9 cellular contexts compared by ENCODE assay signal in the genomic region with DNA sequence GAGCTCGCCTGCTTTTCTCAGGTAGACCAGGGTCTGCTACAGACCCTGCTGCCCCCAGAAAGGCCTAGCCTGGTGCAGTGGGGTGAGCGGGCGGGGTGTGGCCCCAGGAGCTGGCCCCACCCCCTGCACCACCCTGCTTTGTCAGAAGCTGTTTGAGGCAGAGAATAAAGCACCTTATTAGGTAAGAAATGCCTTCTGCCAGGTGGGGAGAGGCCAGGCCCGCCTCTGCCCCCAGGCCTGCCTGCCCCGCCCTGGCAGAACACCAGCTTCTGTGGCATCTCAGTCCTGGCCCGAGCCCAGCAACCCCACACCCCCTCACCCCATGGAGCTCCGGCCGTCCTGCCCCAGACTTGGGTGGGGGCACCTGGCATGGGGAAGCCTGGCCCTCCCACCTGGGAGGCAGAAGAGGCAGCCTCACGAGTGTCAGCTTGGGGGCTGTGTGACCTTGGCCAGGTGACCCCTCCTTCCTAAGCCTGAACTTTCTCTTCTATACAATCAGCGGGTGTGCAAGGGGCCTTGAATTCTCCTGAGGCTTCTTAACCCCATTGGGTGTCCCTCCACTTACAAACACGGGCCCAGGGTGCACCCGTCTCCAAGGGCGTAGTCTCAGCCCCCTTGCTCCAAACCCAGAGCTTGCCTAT. TPM values are rescaled to one million over a fixed set of nuclear protein-coding genes. Genes with fewer than 3 reads are reported as not detected.
DNase-seq lines count a peak whose midpoint lies in the region; ATAC-seq, FAIRE-seq and TF ChIP-seq lines count a peak whose summit lies in the region.
"Had no signal": no experiment of that assay in that cellular context is flagged by ENCODE, and none has a peak within 500 bp of the region (broad histone marks: within the 10 kb centered on the region; RNA-seq: fewer than 3 reads in every experiment).

No MANE protein-coding gene starts in this region.

- H3K27me3 Mint-ChIP-seq in chondrocyte (ENCODE audit: low read depth), result no peaks in the 10 kb centered on the region
- H3K27me3 Mint-ChIP-seq in CD8-positive, alpha-beta T cell (ENCODE audit: low read depth), result peaks cover 12% of the 10 kb centered on the region

- CTCF ChIA-PET in A549 (lab: Yijun Ruan, JAX), result interaction anchor here (0.7 to 19.3 kb wide), 17 partner anchors 9 to 831 kb away, joined by 3 to 833 read pairs (median 4); a partner anchor contains a TSS
- CTCF ChIA-PET in CD8-positive, alpha-beta T cell (lab: Charles Lee), result interaction anchor here (1.5 to 2.0 kb wide), 2 partner anchors 9 to 179 kb away, joined by 5 read pairs; no protein-coding TSS in a partner anchor

- H3K4me1 ChIP-seq in A549 (peaks cover 98% of the 10 kb centered on the region), mucosa of descending colon (ENCODE audit: low read depth) (peaks cover 57% of the 10 kb centered on the region)
- H3K4me1 ChIP-seq in CD8-positive, alpha-beta T cell (ENCODE audit: insufficient read depth, low read length), result peaks cover 5% of the 10 kb centered on the region

- no peaks in the 10 kb centered on the region for H3K9me3 ChIP-seq in A549
- H3K9me3 ChIP-seq in mucosa of descending colon, result no peaks in the 10 kb centered on the region
- H3K9me3 ChIP-seq in CD8-positive, alpha-beta T cell (ENCODE audit: low read length), result no peaks in the 10 kb centered on the region

- POLR2A ChIA-PET in A549 (lab: Yijun Ruan, JAX), result interaction anchor here (0.6 to 3.7 kb wide), 17 partner anchors 17 to 823 kb away, joined by 3 to 75 read pairs (median 6); a partner anchor contains a TSS
- POLR2A ChIA-PET in CD8-positive, alpha-beta T cell (lab: Charles Lee), result no interaction called here

- no peak overlapping the region for H3K4me3 ChIP-seq in A549
- no peak overlapping the region for H3K4me3 ChIP-seq in mucosa of descending colon
- H3K4me3 ChIP-seq in CD8-positive, alpha-beta T cell (ENCODE audit: low read depth, low read length), result no peak overlapping the region

- intact Hi-C loops in mucosa of descending colon (cut with DNase I, micrococcal nuclease), result no loop called here
- intact Hi-C loops in CD8-positive, alpha-beta T cell (cut with DNase I, micrococcal nuclease), result no loop called here

- no peaks in the 10 kb centered on the region for H3K27me3 ChIP-seq in CD8-positive, alpha-beta T cell (ENCODE audit: insufficient read depth, low read length)

- peak overlapping the region; percentile 74 for H3K4me2 ChIP-seq in A549

- peaks cover 69% of the 10 kb centered on the region for H3K4me1 Mint-ChIP-seq in chondrocyte (ENCODE audit: low read depth)
- H3K4me1 Mint-ChIP-seq in CD8-positive, alpha-beta T cell (ENCODE audit: low read depth), result peaks cover 6% of the 10 kb centered on the region

- no peaks in the 10 kb centered on the region for H3K36me3 ChIP-seq in mucosa of descending colon (ENCODE audit: low read depth)
- no peaks in the 10 kb centered on the region for H3K36me3 ChIP-seq in CD8-positive, alpha-beta T cell (ENCODE audit: insufficient read depth, low read length)

- ATAC-seq in A549 (peak; percentile 37 to 46), mucosa of descending colon (peak; percentile 70), HG03097 (IDR thresholded peaks at IDR 0.05; ENCODE audit: low FRiP score, unreplicated experiment) (no peak)
- ATAC-seq in CD8-positive, alpha-beta T cell, result no peak

- TF ChIP-seq EP300 in A549 (IDR thresholded peaks at IDR 0.05), result peak; percentile 92 to 94; a peak in 4 of 5 replicates

- peak; percentile 94 for FAIRE-seq in A549 (lab: Jason Lieb, UNC)

- peak; percentile 83 to 99 for DNase-seq in A549 (ENCODE audit: low read depth in 1 of 2, low spot score in 1 of 2)
- DNase-seq in HT-29 (ENCODE audit: low spot score), result peak; percentile 97
- no peak for DNase-seq in chondrocyte (ENCODE audit: low spot score)
- peak; percentile 93 to 95 (median 94) for DNase-seq in mucosa of descending colon
- no peak for DNase-seq in NCI-H82 (lab: John Stamatoyannopoulos, UW)
- no peak for DNase-seq in CD8-positive, alpha-beta T cell
- DNase-seq in activated effector memory CD4-positive, alpha-beta T cell treated with Interleukin-2 at 50 U/mL for 16 hours, result no peak
- DNase-seq: EL had no signal

- no peak for TF ChIP-seq CTCF in A549 (IDR thresholded peaks at IDR 0.05)
- no peak for TF ChIP-seq CTCF in chondrocyte (IDR thresholded peaks at IDR 0.05)
- no peak for TF ChIP-seq CTCF in mucosa of descending colon (IDR thresholded peaks at IDR 0.05)
- TF ChIP-seq CTCF in CD8-positive, alpha-beta T cell (IDR thresholded peaks at IDR 0.05), result no peak

- WGBS in A549 (ENCODE audit: missing lambda C conversion rate), result 5% methylated on average over 9 of the region's 13 CpGs

- H3K27ac ChIP-seq in A549, result peak overlapping the region; percentile 100
- no peak overlapping the region for H3K27ac ChIP-seq in CD8-positive, alpha-beta T cell (ENCODE audit: low read depth, low read length)

- no peaks in the 10 kb centered on the region for H3K36me3 Mint-ChIP-seq in chondrocyte (ENCODE audit: low read depth)
- no peaks in the 10 kb centered on the region for H3K36me3 Mint-ChIP-seq in CD8-positive, alpha-beta T cell

- peak overlapping the region; percentile 93 for H3K27ac Mint-ChIP-seq in chondrocyte (ENCODE audit: unreplicated experiment)
- H3K27ac Mint-ChIP-seq in CD8-positive, alpha-beta T cell, result no peak overlapping the region

- H3K4me3 Mint-ChIP-seq in chondrocyte (ENCODE audit: unreplicated experiment), result no peak overlapping the region
- no peak overlapping the region for H3K4me3 Mint-ChIP-seq in CD8-positive, alpha-beta T cell

- no peaks in the 10 kb centered on the region for H3K9me3 Mint-ChIP-seq in chondrocyte (ENCODE audit: low read depth)
- H3K9me3 Mint-ChIP-seq in CD8-positive, alpha-beta T cell, result no peaks in the 10 kb centered on the region

- TF ChIP-seq RAD21 in A549 (conservative IDR thresholded peaks at IDR 0.05 in 1 of 2, IDR thresholded peaks at IDR 0.05 in 1 of 2), result 0 out of 5 replicates have a peak, but pooled peaks of 1 of the 2 experiments have one; percentile 17

- no peak for TF ChIP-seq POLR2A in A549 (IDR thresholded peaks at IDR 0.05; ENCODE audit: low read length)

TF ChIP-seq in A549, 52 proteins besides CTCF, POLR2A, EP300 and RAD21 (continues in another document):
- no peak for TF ChIP-seq HDAC2 (IDR thresholded peaks at IDR 0.05)
- TF ChIP-seq, protein P1, sequence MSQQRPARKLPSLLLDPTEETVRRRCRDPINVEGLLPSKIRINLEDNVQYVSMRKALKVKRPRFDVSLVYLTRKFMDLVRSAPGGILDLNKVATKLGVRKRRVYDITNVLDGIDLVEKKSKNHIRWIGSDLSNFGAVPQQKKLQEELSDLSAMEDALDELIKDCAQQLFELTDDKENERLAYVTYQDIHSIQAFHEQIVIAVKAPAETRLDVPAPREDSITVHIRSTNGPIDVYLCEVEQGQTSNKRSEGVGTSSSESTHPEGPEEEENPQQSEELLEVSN (IDR thresholded peaks at IDR 0.05; ENCODE audit: borderline replicate concordance, low read depth), result 0 out of 2 replicates have a peak, but pooled peaks have one; percentile 16
- TF ChIP-seq, protein P2, sequence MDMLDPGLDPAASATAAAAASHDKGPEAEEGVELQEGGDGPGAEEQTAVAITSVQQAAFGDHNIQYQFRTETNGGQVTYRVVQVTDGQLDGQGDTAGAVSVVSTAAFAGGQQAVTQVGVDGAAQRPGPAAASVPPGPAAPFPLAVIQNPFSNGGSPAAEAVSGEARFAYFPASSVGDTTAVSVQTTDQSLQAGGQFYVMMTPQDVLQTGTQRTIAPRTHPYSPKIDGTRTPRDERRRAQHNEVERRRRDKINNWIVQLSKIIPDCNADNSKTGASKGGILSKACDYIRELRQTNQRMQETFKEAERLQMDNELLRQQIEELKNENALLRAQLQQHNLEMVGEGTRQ (IDR thresholded peaks at IDR 0.05), result 0 out of 2 replicates have a peak, but pooled peaks have one; percentile 19
- TF ChIP-seq HEYL (CRISPR knock-in tag; IDR thresholded peaks at IDR 0.05), result peak; percentile 15
- TF ChIP-seq HOXA7 (CRISPR knock-in tag; IDR thresholded peaks at IDR 0.05), result no peak
- TF ChIP-seq, protein P3, sequence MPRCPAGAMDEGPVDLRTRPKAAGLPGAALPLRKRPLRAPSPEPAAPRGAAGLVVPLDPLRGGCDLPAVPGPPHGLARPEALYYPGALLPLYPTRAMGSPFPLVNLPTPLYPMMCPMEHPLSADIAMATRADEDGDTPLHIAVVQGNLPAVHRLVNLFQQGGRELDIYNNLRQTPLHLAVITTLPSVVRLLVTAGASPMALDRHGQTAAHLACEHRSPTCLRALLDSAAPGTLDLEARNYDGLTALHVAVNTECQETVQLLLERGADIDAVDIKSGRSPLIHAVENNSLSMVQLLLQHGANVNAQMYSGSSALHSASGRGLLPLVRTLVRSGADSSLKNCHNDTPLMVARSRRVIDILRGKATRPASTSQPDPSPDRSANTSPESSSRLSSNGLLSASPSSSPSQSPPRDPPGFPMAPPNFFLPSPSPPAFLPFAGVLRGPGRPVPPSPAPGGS (IDR thresholded peaks at IDR 0.05), result peak; percentile 26; the same call in 1 of the 3 replicates
- peak; percentile 83; the same call in 1 of the 2 replicates for TF ChIP-seq TP53 (CRISPR knock-in tag; IDR thresholded peaks at IDR 0.05)
- TF ChIP-seq FOSL2 (IDR thresholded peaks at IDR 0.05), result peak; percentile 33
- peak; percentile 60 for TF ChIP-seq FOSL2 (CRISPR knock-in tag; IDR thresholded peaks at IDR 0.05)
- TF ChIP-seq ZFP36 (IDR thresholded peaks at IDR 0.05; ENCODE audit: borderline replicate concordance, partially characterized antibody), result peak; percentile 70
- 0 out of 2 replicates have a peak, but pooled peaks have one; percentile 14 for TF ChIP-seq BHLHE40 (IDR thresholded peaks at IDR 0.05; ENCODE audit: low read depth, low read length)
- TF ChIP-seq GATA3 (IDR thresholded peaks at IDR 0.05; ENCODE audit: borderline replicate concordance), result peak; percentile 94
- TF ChIP-seq CBX8 (IDR thresholded peaks at IDR 0.05), result no peak
- peak; percentile 87 for TF ChIP-seq ESRRA (IDR thresholded peaks at IDR 0.05; ENCODE audit: borderline replicate concordance, low read length)
- TF ChIP-seq JUNB (IDR thresholded peaks at IDR 0.05), result peak; percentile 66
- TF ChIP-seq JUN (IDR thresholded peaks at IDR 0.05), result peak; percentile 29 to 74; a peak in 3 of 5 replicates
- 0 out of 3 replicates have a peak, but pooled peaks have one; percentile 12 for TF ChIP-seq SMC3 (IDR thresholded peaks at IDR 0.05)
- peak; percentile 91; the same call in 1 of the 2 replicates for TF ChIP-seq ZNF302 (CRISPR knock-in tag; IDR thresholded peaks at IDR 0.05)

RNA-seq across cellular contexts. Expression of a gene that starts 43.2 kb away (rescaled TPM):
- polyA plus RNA-seq in A549 (2011; rRNA removed) (59.8 and 63.1 TPM in 2 replicates), A549 (2017; fragmentation: RNase III; extraction: RNeasy Plus Mini Kit Qiagen cat#74134 plus additional on column Dnase treatment) (38.3 to 56.4 TPM (median 46.0 TPM) in 3 replicates)
- polyA plus RNA-seq in A549 (2012; cell fraction: cytosol; rRNA removed), result 62.9 and 86.5 TPM in 2 replicates
- 87.4 and 102 TPM in 2 replicates for polyA plus RNA-seq in A549 (2012; cell fraction: nucleus; rRNA removed)
- 76.5 and 77.5 TPM in 2 replicates for polyA minus RNA-seq in A549 (2011; rRNA and poly(A)+ RNA removed)
- 24.7 and 27.0 TPM in 2 replicates for total RNA-seq in HT-29 (2014; rRNA removed; shearing (Covaris generic))
- total RNA-seq in chondrocyte (10.7 to 17.0 TPM (median 12.1 TPM) in 3 replicates), mucosa of descending colon (under 1 TPM in 1 of 3 donors, not detected in 2; 0.06 TPM)
- not detected for total RNA-seq in CD8-positive, alpha-beta T cell

Comparison
In these comparisons a context has a peak if more than half of its experiments do, and no peak if none do; other contexts are left out.
1. ATAC-seq: peak in A549 (2 of 2) and mucosa of descending colon (single experiment); none in HG03097 (single experiment) and CD8-positive, alpha-beta T cell (single experiment).
2. DNase-seq: peak in A549 (2 of 2), HT-29 (single experiment) and mucosa of descending colon (3 of 3); none in chondrocyte (single experiment), NCI-H82 (single experiment), CD8-positive, alpha-beta T cell (0 of 7) and activated effector memory CD4-positive, alpha-beta T cell treated with Interleukin-2 at 50 U/mL for 16 hours (single experiment).
3. RNA of a gene that starts 43.2 kb away (total RNA-seq): 24.7 to 27.0 TPM in HT-29 and 10.7 to 17.0 TPM in chondrocyte; 0.06 TPM in mucosa of descending colon and not detected in CD8-positive, alpha-beta T cell; every median in the first group is over 10 times any median in the second.